9 cellular contexts compared by ENCODE assay signal in the genomic region with DNA sequence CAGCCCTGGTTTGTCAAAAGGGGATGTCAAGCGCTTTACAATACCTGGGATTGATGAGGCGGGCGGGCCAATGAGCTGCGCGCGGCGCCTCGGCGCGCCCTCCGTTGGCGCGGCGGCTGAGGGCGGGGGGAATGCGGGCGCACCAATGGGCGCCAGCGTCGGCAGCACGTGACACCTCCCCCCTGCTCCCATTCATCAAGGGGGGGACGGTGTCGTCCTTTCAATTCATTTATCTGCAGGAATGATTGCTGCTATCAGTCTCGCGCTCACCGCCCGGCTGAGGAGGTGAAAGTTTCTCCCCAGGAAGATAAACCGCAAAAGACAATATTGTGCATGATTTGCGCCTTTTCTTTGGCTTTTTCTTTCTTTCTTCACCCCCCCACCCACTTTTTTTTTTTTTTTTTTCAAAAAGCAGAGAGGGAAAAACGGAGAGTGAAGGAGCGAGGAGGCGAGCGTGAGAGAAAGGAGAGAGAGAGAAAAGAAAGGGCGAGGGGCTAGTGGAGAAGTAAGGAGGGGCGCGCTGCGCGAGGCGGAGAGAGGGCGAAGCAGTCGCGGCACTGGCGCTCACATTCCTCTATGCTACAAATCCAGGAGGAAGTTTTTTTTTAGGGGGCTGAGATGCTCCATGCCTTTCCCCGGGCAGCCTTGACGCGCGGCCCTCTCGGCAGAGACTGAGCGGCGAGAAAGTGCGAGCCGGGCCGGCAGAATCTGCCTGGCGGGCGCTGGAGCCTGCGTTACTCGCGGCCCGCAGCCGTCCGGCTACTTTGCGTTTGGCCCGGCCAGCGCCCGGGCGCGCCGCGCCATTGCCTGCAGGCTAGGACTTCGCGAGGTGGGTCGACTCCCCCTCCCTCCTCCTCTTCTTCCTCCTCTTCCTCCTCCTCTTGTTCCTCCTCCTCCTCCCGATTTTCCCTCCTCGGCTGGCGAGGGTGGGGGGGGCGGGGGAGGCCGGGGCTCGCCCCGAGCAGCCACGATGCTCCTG. TPM values are rescaled to one million over a fixed set of nuclear protein-coding genes. Genes with fewer than 3 reads are reported as not detected.
DNase-seq lines count a peak whose midpoint lies in the region; TF ChIP-seq lines count a peak whose summit lies in the region.
"Had no signal": no experiment of that assay in that cellular context is flagged by ENCODE, and none has a peak within 500 bp of the region (broad histone marks: within the 10 kb centered on the region; RNA-seq: fewer than 3 reads in every experiment).

A gene (plus strand): TSS at position 223 of the 979 bp plus-strand sequence. CDS start 748 bp downstream, at position 971.

- H3K4me2 ChIP-seq in neural progenitor cell, result peak within 1 kb of the TSS; percentile 67

- H4K20me1 ChIP-seq in neural progenitor cell (ENCODE audit: low read depth), result peaks cover 97% of the 10 kb centered on the region

- H3K36me3 ChIP-seq in BJ (ENCODE audit: control insufficient read depth, insufficient read depth, low read length), result no peaks in the 10 kb centered on the region
- no peaks in the 10 kb centered on the region for H3K36me3 ChIP-seq in neural progenitor cell

- no peak for TF ChIP-seq CTCF in BJ (IDR thresholded peaks at IDR 0.05; ENCODE audit: insufficient read depth, low read depth, low read length)
- no peak for TF ChIP-seq CTCF in coronary artery (IDR thresholded peaks at IDR 0.05)
- no peak for TF ChIP-seq CTCF in neural progenitor cell (IDR thresholded peaks at IDR 0.05)

- CTCF ChIA-PET in BJ (lab: Yijun Ruan, JAX), result no interaction called here

- H3K9ac ChIP-seq in neural progenitor cell, result no peak within 1 kb of the TSS

- POLR2A ChIA-PET in BJ (lab: Charles Lee), result interaction anchor here (0.7 kb wide), 3 partner anchors 18 to 246 kb away, joined by 3 to 29 read pairs (median 3); no protein-coding TSS in a partner anchor

- H3K4me3 ChIP-seq in BJ (ENCODE audit: low read depth, low read length) (peak within 1 kb of the TSS; percentile 60), coronary artery (peak within 1 kb of the TSS; percentile 65), neural progenitor cell (peak within 1 kb of the TSS; percentile 37)

- H3K4me1 ChIP-seq in neural progenitor cell, result peaks cover 25% of the 10 kb centered on the region

- H3K27me3 ChIP-seq in BJ (ENCODE audit: control insufficient read depth, insufficient read depth, low read length) (peaks cover 20% of the 10 kb centered on the region), neural progenitor cell (peaks cover 100% of the 10 kb centered on the region)

- H3K9me3 ChIP-seq in neural progenitor cell (ENCODE audit: low read depth), result no peaks in the 10 kb centered on the region

- peak within 1 kb of the TSS in 2 of 4 donors; percentile 2 to 84 for H3K4me3 Mint-ChIP-seq in IgD-negative memory B cell
- H3K4me3 Mint-ChIP-seq in neural progenitor cell, result peak within 1 kb of the TSS; percentile 99

- H3K9me3 Mint-ChIP-seq in IgD-negative memory B cell (peaks cover 5 to 13% (median 9%) of the 10 kb centered on the region in 3 donors), neural progenitor cell (peaks cover 24% of the 10 kb centered on the region)

- H3K79me2 ChIP-seq in neural progenitor cell (ENCODE audit: low read depth), result no peaks in the 10 kb centered on the region

- H3K4me1 Mint-ChIP-seq in IgD-negative memory B cell (peaks cover 0 to 8% (median 7%) of the 10 kb centered on the region in 3 donors), neural progenitor cell (peaks cover 40% of the 10 kb centered on the region)

- H3K27ac ChIP-seq in coronary artery, result no peak within 1 kb of the TSS
- H3K27ac ChIP-seq in neural progenitor cell, result no peak within 1 kb of the TSS

- peaks cover 63% of the 10 kb centered on the region for H3K27me3 Mint-ChIP-seq in IgD-negative memory B cell
- peaks cover 57% of the 10 kb centered on the region for H3K27me3 Mint-ChIP-seq in neural progenitor cell (ENCODE audit: insufficient read depth, low read depth)

- DNase-seq in BJ (ENCODE audit: low read depth) (peak; percentile 26), coronary artery (ENCODE audit: low spot score) (no peak), neural progenitor cell (ENCODE audit: low spot score) (peak; percentile 86), MV-4-11 (lab: John Stamatoyannopoulos, UW) (no peak), NCI-H1930 (lab: John Stamatoyannopoulos, UW) (no peak)
- DNase-seq in activated CD4-positive, CD25-positive, alpha-beta regulatory T cell (lab: John Stamatoyannopoulos, UW), result no peak
- DNase-seq in effector CD8-positive, alpha-beta T cell (lab: John Stamatoyannopoulos, UW), result no peak

- H3K36me3 Mint-ChIP-seq in IgD-negative memory B cell (peaks cover 2% of the 10 kb centered on the region), neural progenitor cell (peaks cover 44% of the 10 kb centered on the region)

- no peak within 1 kb of the TSS for H2AFZ ChIP-seq in neural progenitor cell (replicated peaks)

- peaks cover 44% of the 10 kb centered on the region for H3F3A ChIP-seq in neural progenitor cell (ENCODE audit: low read depth)

- peak within 1 kb of the TSS in 2 of 3 donors; percentile 53 to 63 for H3K27ac Mint-ChIP-seq in IgD-negative memory B cell
- peak within 1 kb of the TSS; percentile 100 for H3K27ac Mint-ChIP-seq in neural progenitor cell

RNA-seq across cellular contexts. Expression of the gene that starts here (rescaled TPM):
- polyA plus RNA-seq in BJ (2011; rRNA removed), result 19.5 and 28.5 TPM in 2 replicates
- 6.2 and 17.0 TPM in 2 replicates for polyA minus RNA-seq in BJ (2011; rRNA and poly(A)+ RNA removed)
- not detected for polyA plus RNA-seq in IgD-negative memory B cell
- total RNA-seq in neural progenitor cell (ENCODE audit: low replicate concordance), result 0.56 and 0.84 TPM in 2 replicates
- total RNA-seq: mesenteric fat pad had no signal

Comparison
In these comparisons a context has a peak if more than half of its experiments do, and no peak if none do; other contexts are left out.
1. RNA of the gene that starts here (polyA plus RNA-seq): 19.5 to 28.5 TPM in BJ; not detected in IgD-negative memory B cell (single experiment); every median in the first group is over 10 times any median in the second.
2. Peak in DNase-seq, H3K4me3 ChIP-seq and H3K4me2 ChIP-seq in neural progenitor cell; RNA of the gene not detected or under 1 TPM.
3. Peak in every context shown above with its lines, with median percentiles within 50 percentile points of each other: H3K4me3 ChIP-seq.